ENCODE assay signal across 25 cellular contexts in the genomic region with DNA sequence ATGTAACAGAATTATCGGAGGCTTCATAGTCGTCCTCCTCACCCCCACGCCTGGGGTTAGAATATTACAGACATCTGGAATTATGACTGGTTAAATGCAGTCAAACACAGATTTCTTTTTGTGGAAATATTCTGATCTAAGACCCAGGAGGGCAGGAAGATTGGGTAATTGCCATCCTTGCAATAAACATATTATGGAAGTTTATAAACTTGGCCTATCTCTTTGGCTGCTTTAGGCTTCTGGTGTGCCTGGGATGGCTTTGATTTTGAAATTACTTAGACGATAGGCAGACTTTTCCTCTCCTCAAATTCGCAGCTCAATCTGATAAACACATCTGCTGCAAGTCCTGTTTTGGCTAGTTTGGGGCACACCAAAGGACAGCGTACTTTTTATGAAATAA.
"Had no signal": no experiment of that assay in that cellular context is flagged by ENCODE, and none has a peak within 500 bp of the region (broad histone marks: within the 10 kb centered on the region; RNA-seq: fewer than 3 reads in every experiment).

No MANE protein-coding gene starts in this region.

- H3K9me3 Mint-ChIP-seq: activated B cell treated with CpG ODN at 0.5 μM for 24 hours; activated T-cell treated with anti-CD3 and anti-CD28 coated beads, Interleukin-2, amount 50 U/mL, for 24 hours; activated T-helper 2 cell treated with anti-CD3 and anti-CD28 coated beads, Interferon-gamma antibody, Interleukin-2, Interleukin-4, amounts not matched to agents 10 μg/mL and 5 μg/mL and 100 μg/mL, durations not matched to agents 14 hours and 24 hours and 36 hours; central memory CD8-positive, alpha-beta T cell; memory B cell had no signal

- H3K27ac Mint-ChIP-seq: activated B cell treated with CpG ODN at 0.5 μM for 24 hours; activated CD4-positive, alpha-beta T cell treated with anti-CD3 and anti-CD28 coated beads for 36 hours; activated naive CD8-positive, alpha-beta T cell; activated T-cell treated with anti-CD3 and anti-CD28 coated beads, Interleukin-2, amount 50 U/mL, for 24 hours; activated T-helper 2 cell treated with anti-CD3 and anti-CD28 coated beads, Interferon-gamma antibody, Interleukin-2, Interleukin-4, amounts not matched to agents 10 μg/mL and 5 μg/mL and 100 μg/mL, durations not matched to agents 14 hours and 24 hours and 36 hours; memory B cell; progenitor cell of endocrine pancreas; T-helper 17 cell had no signal

- ATAC-seq: left colon, mucosa of descending colon, T-helper 17 cell had no signal

- H3K4me1 ChIP-seq: adrenal gland, breast epithelium had no signal

- H3K27me3 Mint-ChIP-seq: activated naive CD8-positive, alpha-beta T cell; central memory CD8-positive, alpha-beta T cell had no signal

- H3K36me3 ChIP-seq: adrenal gland, breast epithelium, esophagus muscularis mucosa, heart right ventricle, spleen had no signal

- H3K9me3 ChIP-seq: adrenal gland, breast epithelium, esophagus muscularis mucosa, heart right ventricle, mucosa of descending colon, spleen had no signal

- FAIRE-seq: colon, keratinocyte had no signal

- H3K27ac ChIP-seq: breast epithelium, esophagus muscularis mucosa had no signal

- H3K36me3 Mint-ChIP-seq: activated naive CD8-positive, alpha-beta T cell; memory B cell had no signal

- H3K4me3 ChIP-seq: adrenal gland, breast epithelium, esophagus muscularis mucosa, heart right ventricle, mucosa of descending colon, spleen had no signal

- DNase-seq: activated B cell treated with CpG ODN at 0.5 μM for 24 hours; activated CD4-positive, alpha-beta T cell treated with anti-CD3 and anti-CD28 coated beads for 36 hours; activated CD4-positive, alpha-beta T cell treated with anti-CD3 and anti-CD28 coated beads, Interleukin-2, amount 50 U/mL, for 4 hours; activated CD8-positive, alpha-beta memory T cell treated with anti-CD3 and anti-CD28 coated beads for 24 hours; activated CD8-positive, alpha-beta memory T cell treated with anti-CD3 and anti-CD28 coated beads, Interleukin-2, amount 50 U/mL, for 4 hours; activated naive CD4-positive, alpha-beta T cell; activated T-cell treated with anti-CD3 and anti-CD28 coated beads, Interleukin-2, amount 50 U/mL, for 24 hours; adrenal gland; effector memory CD4-positive, alpha-beta T cell; heart right ventricle; left colon; mucosa of descending colon; spleen; stimulated activated CD4-positive, alpha-beta T cell treated with anti-CD3 and anti-CD28 coated beads, Interleukin-4, amount 100 ng/mL, for 1 hour; stimulated activated naive CD4-positive, alpha-beta T cell treated with Interleukin-2 at 50 U/mL for 16 hours; T-helper 17 cell had no signal

- H3K27me3 ChIP-seq: esophagus muscularis mucosa had no signal

- H3K4me3 Mint-ChIP-seq: activated B cell treated with CpG ODN at 0.5 μM for 24 hours; activated CD4-positive, alpha-beta T cell treated with anti-CD3 and anti-CD28 coated beads for 36 hours; activated naive CD8-positive, alpha-beta T cell; activated T-cell treated with anti-CD3 and anti-CD28 coated beads, Interleukin-2, amount 50 U/mL, for 24 hours; central memory CD8-positive, alpha-beta T cell; memory B cell; T-helper 17 cell had no signal
